1 cellular context compared by ENCODE assay signal in the genomic region with DNA sequence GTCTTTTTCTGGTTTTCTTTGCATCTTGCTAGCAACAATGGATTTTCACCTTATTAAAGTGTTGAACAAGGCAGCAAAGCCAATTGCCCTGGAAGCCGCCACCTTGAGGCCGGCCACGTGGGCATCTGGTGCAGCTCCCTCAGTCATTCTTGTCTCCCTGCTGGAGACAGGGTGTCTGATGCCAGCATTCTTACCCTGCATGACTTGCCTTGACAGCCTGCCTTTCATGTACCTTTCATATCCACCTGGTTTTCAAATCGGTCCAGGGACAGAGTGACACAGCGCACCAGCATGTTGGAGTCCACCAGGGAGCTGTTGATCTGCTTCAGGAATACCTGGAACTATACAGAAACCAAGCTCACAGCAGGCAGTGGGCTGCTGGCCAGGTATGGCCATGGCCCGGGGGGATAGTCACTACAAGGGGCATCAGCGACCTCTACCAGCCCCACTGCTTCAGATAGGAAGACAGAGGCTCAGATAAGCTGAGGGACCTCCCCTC.
TF ChIP-seq lines count a peak whose summit lies in the region.

No MANE protein-coding gene starts in this region.

TF ChIP-seq in GM12878, 131 proteins besides CTCF, POLR2A, EP300 and RAD21 (continued from another document):
- TF ChIP-seq, protein P1, sequence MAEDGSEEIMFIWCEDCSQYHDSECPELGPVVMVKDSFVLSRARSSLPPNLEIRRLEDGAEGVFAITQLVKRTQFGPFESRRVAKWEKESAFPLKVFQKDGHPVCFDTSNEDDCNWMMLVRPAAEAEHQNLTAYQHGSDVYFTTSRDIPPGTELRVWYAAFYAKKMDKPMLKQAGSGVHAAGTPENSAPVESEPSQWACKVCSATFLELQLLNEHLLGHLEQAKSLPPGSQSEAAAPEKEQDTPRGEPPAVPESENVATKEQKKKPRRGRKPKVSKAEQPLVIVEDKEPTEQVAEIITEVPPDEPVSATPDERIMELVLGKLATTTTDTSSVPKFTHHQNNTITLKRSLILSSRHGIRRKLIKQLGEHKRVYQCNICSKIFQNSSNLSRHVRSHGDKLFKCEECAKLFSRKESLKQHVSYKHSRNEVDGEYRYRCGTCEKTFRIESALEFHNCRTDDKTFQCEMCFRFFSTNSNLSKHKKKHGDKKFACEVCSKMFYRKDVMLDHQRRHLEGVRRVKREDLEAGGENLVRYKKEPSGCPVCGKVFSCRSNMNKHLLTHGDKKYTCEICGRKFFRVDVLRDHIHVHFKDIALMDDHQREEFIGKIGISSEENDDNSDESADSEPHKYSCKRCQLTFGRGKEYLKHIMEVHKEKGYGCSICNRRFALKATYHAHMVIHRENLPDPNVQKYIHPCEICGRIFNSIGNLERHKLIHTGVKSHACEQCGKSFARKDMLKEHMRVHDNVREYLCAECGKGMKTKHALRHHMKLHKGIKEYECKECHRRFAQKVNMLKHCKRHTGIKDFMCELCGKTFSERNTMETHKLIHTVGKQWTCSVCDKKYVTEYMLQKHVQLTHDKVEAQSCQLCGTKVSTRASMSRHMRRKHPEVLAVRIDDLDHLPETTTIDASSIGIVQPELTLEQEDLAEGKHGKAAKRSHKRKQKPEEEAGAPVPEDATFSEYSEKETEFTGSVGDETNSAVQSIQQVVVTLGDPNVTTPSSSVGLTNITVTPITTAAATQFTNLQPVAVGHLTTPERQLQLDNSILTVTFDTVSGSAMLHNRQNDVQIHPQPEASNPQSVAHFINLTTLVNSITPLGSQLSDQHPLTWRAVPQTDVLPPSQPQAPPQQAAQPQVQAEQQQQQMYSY (CRISPR knock-in tag; IDR thresholded peaks at IDR 0.05): no peak
- TF ChIP-seq NFIC (IDR thresholded peaks at IDR 0.05; ENCODE audit: low read depth, low read length) (no peak), BACH1 (IDR thresholded peaks at IDR 0.05; ENCODE audit: borderline replicate concordance) (no peak), CHD4 (IDR thresholded peaks at IDR 0.05) (no peak)
- TF ChIP-seq, protein P2, sequence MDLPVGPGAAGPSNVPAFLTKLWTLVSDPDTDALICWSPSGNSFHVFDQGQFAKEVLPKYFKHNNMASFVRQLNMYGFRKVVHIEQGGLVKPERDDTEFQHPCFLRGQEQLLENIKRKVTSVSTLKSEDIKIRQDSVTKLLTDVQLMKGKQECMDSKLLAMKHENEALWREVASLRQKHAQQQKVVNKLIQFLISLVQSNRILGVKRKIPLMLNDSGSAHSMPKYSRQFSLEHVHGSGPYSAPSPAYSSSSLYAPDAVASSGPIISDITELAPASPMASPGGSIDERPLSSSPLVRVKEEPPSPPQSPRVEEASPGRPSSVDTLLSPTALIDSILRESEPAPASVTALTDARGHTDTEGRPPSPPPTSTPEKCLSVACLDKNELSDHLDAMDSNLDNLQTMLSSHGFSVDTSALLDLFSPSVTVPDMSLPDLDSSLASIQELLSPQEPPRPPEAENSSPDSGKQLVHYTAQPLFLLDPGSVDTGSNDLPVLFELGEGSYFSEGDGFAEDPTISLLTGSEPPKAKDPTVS (IDR thresholded peaks at IDR 0.05; ENCODE audit: low read depth, low read length): no peak
- TF ChIP-seq, protein P3, sequence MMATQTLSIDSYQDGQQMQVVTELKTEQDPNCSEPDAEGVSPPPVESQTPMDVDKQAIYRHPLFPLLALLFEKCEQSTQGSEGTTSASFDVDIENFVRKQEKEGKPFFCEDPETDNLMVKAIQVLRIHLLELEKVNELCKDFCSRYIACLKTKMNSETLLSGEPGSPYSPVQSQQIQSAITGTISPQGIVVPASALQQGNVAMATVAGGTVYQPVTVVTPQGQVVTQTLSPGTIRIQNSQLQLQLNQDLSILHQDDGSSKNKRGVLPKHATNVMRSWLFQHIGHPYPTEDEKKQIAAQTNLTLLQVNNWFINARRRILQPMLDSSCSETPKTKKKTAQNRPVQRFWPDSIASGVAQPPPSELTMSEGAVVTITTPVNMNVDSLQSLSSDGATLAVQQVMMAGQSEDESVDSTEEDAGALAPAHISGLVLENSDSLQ (IDR thresholded peaks at IDR 0.05): no peak
- TF ChIP-seq, protein P4, sequence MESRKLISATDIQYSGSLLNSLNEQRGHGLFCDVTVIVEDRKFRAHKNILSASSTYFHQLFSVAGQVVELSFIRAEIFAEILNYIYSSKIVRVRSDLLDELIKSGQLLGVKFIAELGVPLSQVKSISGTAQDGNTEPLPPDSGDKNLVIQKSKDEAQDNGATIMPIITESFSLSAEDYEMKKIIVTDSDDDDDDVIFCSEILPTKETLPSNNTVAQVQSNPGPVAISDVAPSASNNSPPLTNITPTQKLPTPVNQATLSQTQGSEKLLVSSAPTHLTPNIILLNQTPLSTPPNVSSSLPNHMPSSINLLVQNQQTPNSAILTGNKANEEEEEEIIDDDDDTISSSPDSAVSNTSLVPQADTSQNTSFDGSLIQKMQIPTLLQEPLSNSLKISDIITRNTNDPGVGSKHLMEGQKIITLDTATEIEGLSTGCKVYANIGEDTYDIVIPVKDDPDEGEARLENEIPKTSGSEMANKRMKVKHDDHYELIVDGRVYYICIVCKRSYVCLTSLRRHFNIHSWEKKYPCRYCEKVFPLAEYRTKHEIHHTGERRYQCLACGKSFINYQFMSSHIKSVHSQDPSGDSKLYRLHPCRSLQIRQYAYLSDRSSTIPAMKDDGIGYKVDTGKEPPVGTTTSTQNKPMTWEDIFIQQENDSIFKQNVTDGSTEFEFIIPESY (IDR thresholded peaks at IDR 0.05): no peak
